29 cellular contexts compared by ENCODE assay signal in the genomic region with DNA sequence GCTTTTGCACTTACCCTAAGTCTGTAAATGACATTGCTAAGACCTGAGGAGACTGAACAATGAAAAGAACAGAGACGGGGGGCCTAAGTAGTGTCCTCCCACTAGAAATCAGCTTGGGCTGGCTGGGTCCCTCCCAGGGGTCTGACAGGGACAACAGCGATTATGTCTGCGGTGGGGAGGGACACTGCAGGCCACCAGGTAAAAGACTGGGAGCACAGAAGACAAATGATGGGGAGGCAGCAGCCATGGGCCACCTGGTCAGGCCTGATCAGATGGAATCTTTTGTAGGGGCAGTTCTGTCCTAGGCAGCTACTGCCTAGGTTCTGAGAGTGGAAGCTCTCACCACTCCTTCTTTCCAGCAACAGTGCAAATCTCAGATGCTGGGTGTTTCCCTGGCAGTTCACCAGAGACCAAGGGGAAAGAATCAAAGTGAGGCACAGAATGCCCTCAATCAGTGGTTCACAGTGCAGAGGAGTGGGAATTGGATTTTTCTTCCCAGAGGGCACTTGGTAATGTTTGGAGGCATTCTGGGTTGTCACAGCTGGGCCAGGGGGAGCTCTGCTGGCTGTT.
"Had no signal": no experiment of that assay in that cellular context is flagged by ENCODE, and none has a peak within 500 bp of the region (broad histone marks: within the 10 kb centered on the region; RNA-seq: fewer than 3 reads in every experiment).

No MANE protein-coding gene starts in this region.

- H3K4me1 ChIP-seq: ascending aorta, breast epithelium, colonic mucosa had no signal

- H3K27ac Mint-ChIP-seq: activated CD4-positive, alpha-beta memory T cell treated with anti-CD3 and anti-CD28 coated beads for 36 hours; activated CD8-positive, alpha-beta memory T cell treated with anti-CD3 and anti-CD28 coated beads, Interleukin-2, amount 10 ng/mL, durations not matched to agents 7 days and 5 days; activated CD8-positive, alpha-beta T cell treated with anti-CD3 and anti-CD28 coated beads, Interleukin-2, amount 10 ng/mL, durations not matched to agents 7 days and 5 days; activated naive CD8-positive, alpha-beta T cell treated with anti-CD3 and anti-CD28 coated beads, Interleukin-2, amount 10 ng/mL, durations not matched to agents 7 days and 5 days; activated T-helper 17 cell treated with anti-CD3 and anti-CD28 coated beads, Interleukin-2, amount 50 U/mL, for 72 hours; brain; T-helper 1 cell treated with Interleukin-12 subunit alpha and Interleukin-12 subunit beta and Interleukin-4 antibody, amounts not matched to agents 30 μg/mL and 1 μg/mL, for 36 hours had no signal

- H3K36me3 Mint-ChIP-seq: activated CD4-positive, alpha-beta memory T cell treated with anti-CD3 and anti-CD28 coated beads for 36 hours; activated CD8-positive, alpha-beta memory T cell treated with anti-CD3 and anti-CD28 coated beads, Interleukin-2, amount 10 ng/mL, durations not matched to agents 7 days and 5 days; activated naive CD8-positive, alpha-beta T cell treated with anti-CD3 and anti-CD28 coated beads, Interleukin-2, amount 10 ng/mL, durations not matched to agents 7 days and 5 days; brain; T-cell had no signal

- FAIRE-seq: endometrium, endothelial cell of umbilical vein, frontal cortex had no signal

- H3K36me3 ChIP-seq: ascending aorta, breast epithelium, cardiac muscle cell, colonic mucosa had no signal

- H3K4me3 ChIP-seq: ascending aorta, breast epithelium, cardiac muscle cell, colonic mucosa had no signal

- H3K4me3 Mint-ChIP-seq: activated CD4-positive, alpha-beta memory T cell treated with anti-CD3 and anti-CD28 coated beads for 36 hours; activated CD4-positive, alpha-beta T cell treated with anti-CD3 and anti-CD28 coated beads for 36 hours; activated CD4-positive, alpha-beta T cell treated with anti-CD3 and anti-CD28 coated beads, Interleukin-2, amount 10 ng/mL, durations not matched to agents 24 days and 14 days; activated CD8-positive, alpha-beta memory T cell treated with anti-CD3 and anti-CD28 coated beads, Interleukin-2, amount 10 ng/mL, durations not matched to agents 7 days and 5 days; activated CD8-positive, alpha-beta T cell treated with anti-CD3 and anti-CD28 coated beads, Interleukin-2, amount 10 ng/mL, durations not matched to agents 7 days and 5 days; activated naive CD8-positive, alpha-beta T cell treated with anti-CD3 and anti-CD28 coated beads, Interleukin-2, amount 10 ng/mL, durations not matched to agents 7 days and 5 days; activated T-cell treated with anti-CD3 and anti-CD28 coated beads, Interleukin-2, amount 50 U/mL, for 4 hours; activated T-helper 17 cell treated with anti-CD3 and anti-CD28 coated beads, Interleukin-2, amount 50 U/mL, for 72 hours; brain; T-helper 1 cell treated with Interleukin-12 subunit alpha and Interleukin-12 subunit beta and Interleukin-4 antibody, amounts not matched to agents 30 μg/mL and 1 μg/mL, for 36 hours had no signal

- H3K4me1 Mint-ChIP-seq: brain had no signal

- H3K9me3 ChIP-seq: ascending aorta, breast epithelium, colonic mucosa had no signal

- H3K27ac ChIP-seq: ascending aorta, breast epithelium, cardiac muscle cell, colonic mucosa, epithelial cell of prostate had no signal

- DNase-seq: activated CD4-positive, CD25-positive, alpha-beta regulatory T cell; activated CD4-positive, CD25-positive, alpha-beta regulatory T cell treated with anti-CD3 and anti-CD28 coated beads, Interleukin-2, amount 50 U/mL, for 72 hours; activated CD8-positive, alpha-beta memory T cell treated with anti-CD3 and anti-CD28 coated beads, Interleukin-2, amount 50 U/mL, for 4 hours; activated effector memory CD4-positive, alpha-beta T cell treated with Interleukin-2 at 50 U/mL for 16 hours; activated naive CD8-positive, alpha-beta T cell treated with anti-CD3 and anti-CD28 coated beads, Interleukin-2, amount 10 ng/mL, durations not matched to agents 7 days and 5 days; activated T-cell treated with anti-CD3 and anti-CD28 coated beads, Interleukin-2, amount 50 U/mL, for 4 hours; cerebellar nuclear complex; colonic mucosa; effector CD8-positive, alpha-beta T cell; foreskin fibroblast; SW 1271; T1000 had no signal

- H3K27me3 ChIP-seq: ascending aorta, breast epithelium, cardiac muscle cell, colonic mucosa had no signal

- H3K9me3 Mint-ChIP-seq: activated CD4-positive, alpha-beta memory T cell treated with anti-CD3 and anti-CD28 coated beads for 36 hours; activated CD4-positive, alpha-beta T cell treated with anti-CD3 and anti-CD28 coated beads, Interleukin-2, amount 10 ng/mL, durations not matched to agents 24 days and 14 days; activated naive CD8-positive, alpha-beta T cell treated with anti-CD3 and anti-CD28 coated beads, Interleukin-2, amount 10 ng/mL, durations not matched to agents 7 days and 5 days; activated T-cell treated with anti-CD3 and anti-CD28 coated beads, Interleukin-2, amount 50 U/mL, for 4 hours; activated T-helper 17 cell treated with anti-CD3 and anti-CD28 coated beads, Interleukin-2, amount 50 U/mL, for 72 hours; brain; T-cell; T-helper 1 cell treated with Interleukin-12 subunit alpha and Interleukin-12 subunit beta and Interleukin-4 antibody, amounts not matched to agents 30 μg/mL and 1 μg/mL, for 36 hours; T-helper 2 cell treated with Interferon-gamma antibody and Interleukin-4, amounts not matched to agents 5 μg/mL and 100 μg/mL, for 36 hours had no signal
